8 cellular contexts compared by ENCODE assay signal in genomic region chr1:119968068-119968492, GRCh38.
DNase-seq lines count a peak whose midpoint lies in the region; ATAC-seq and TF ChIP-seq lines count a peak whose summit lies in the region.

No MANE protein-coding gene starts in this region.

- H3K4me3 ChIP-seq in right atrium auricular region (no peak overlapping the region), PC-9 (no peak overlapping the region), foreskin fibroblast (ENCODE audit: low read depth in 1 of 2, low read length in 2 of 2) (no peak overlapping the region), psoas muscle (no peak overlapping the region)

- intact Hi-C loops in Right ventricle myocardium inferior (cut with DNase I) (no loop called here), PC-9 (cut with micrococcal nuclease; ENCODE audit: unreplicated experiment) (loop anchor here (2.0 kb wide), 1 partner anchor 15 kb away; no protein-coding TSS in a partner anchor), psoas muscle (cut with DNase I) (no loop called here)

- H3K27ac ChIP-seq in right atrium auricular region = no peak overlapping the region
- peak overlapping the region; percentile 31; the same call in 1 of the 2 replicates for H3K27ac ChIP-seq in PC-9
- H3K27ac ChIP-seq in psoas muscle = no peak overlapping the region

- peaks cover 76% of the 10 kb centered on the region for H3K36me3 Mint-ChIP-seq in activated T-cell treated with anti-CD3 and anti-CD28 coated beads, Interleukin-2, amount 50 U/mL, for 24 hours (ENCODE audit: low read depth)

- peaks cover 13% of the 10 kb centered on the region; the same call in 1 of the 2 replicates for H3F3A ChIP-seq in PC-9 (ENCODE audit: insufficient read depth, low read depth)

- H3K9me3 Mint-ChIP-seq in activated T-cell treated with anti-CD3 and anti-CD28 coated beads, Interleukin-2, amount 50 U/mL, for 24 hours = no peaks in the 10 kb centered on the region

- TF ChIP-seq CTCF in right atrium auricular region (IDR thresholded peaks at IDR 0.05) (peak in 1 of 2 donors; percentile 71), PC-9 (conservative IDR thresholded peaks at IDR 0.05) (peak; percentile 95), foreskin fibroblast (IDR thresholded peaks at IDR 0.05; ENCODE audit: low read depth, low read length) (peak; percentile 68), psoas muscle (IDR thresholded peaks at IDR 0.05) (peak; percentile 77)

- no peak overlapping the region for H3K4me3 Mint-ChIP-seq in activated T-cell treated with anti-CD3 and anti-CD28 coated beads, Interleukin-2, amount 50 U/mL, for 24 hours

- CTCF ChIA-PET in PC-9 (lab: Charles Lee) = interaction anchor here (0.6 kb wide), 1 partner anchor 12 kb away, joined by 3 read pairs; no protein-coding TSS in a partner anchor

- H3K4me2 ChIP-seq in PC-9 = no peak overlapping the region

- no peaks in the 10 kb centered on the region for H3K79me2 ChIP-seq in PC-9 (ENCODE audit: low read depth)

- H3K9me3 ChIP-seq in right atrium auricular region = no peaks in the 10 kb centered on the region
- H3K9me3 ChIP-seq in PC-9 (ENCODE audit: insufficient read depth, low read depth) = no peaks in the 10 kb centered on the region
- H3K9me3 ChIP-seq in psoas muscle = no peaks in the 10 kb centered on the region

- no peak for ATAC-seq in Right ventricle myocardium inferior
- ATAC-seq in HG02981 (IDR thresholded peaks at IDR 0.05; ENCODE audit: unreplicated experiment) = peak; percentile 85
- peak; percentile 92 to 98 (median 95) for ATAC-seq in psoas muscle
- no peak for ATAC-seq in HG03135 (IDR thresholded peaks at IDR 0.05; ENCODE audit: unreplicated experiment)

- 91 to 98% (median 96%) methylated on average over 1 of the region's 1 CpG for WGBS in psoas muscle, 3 donors

- H3K27ac Mint-ChIP-seq in activated T-cell treated with anti-CD3 and anti-CD28 coated beads, Interleukin-2, amount 50 U/mL, for 24 hours = peak overlapping the region; percentile 15

- peak; percentile 52 for DNase-seq in Right ventricle myocardium inferior (ENCODE audit: missing footprints)
- DNase-seq in right atrium auricular region (ENCODE audit: low spot score) = no peak
- peak; percentile 59 to 61 for DNase-seq in PC-9
- peak; percentile 85 for DNase-seq in activated T-cell treated with anti-CD3 and anti-CD28 coated beads, Interleukin-2, amount 50 U/mL, for 24 hours
- DNase-seq in foreskin fibroblast = peak in 1 of 2 donors; percentile 68
- DNase-seq in psoas muscle = peak; percentile 57 to 81

- H3K4me1 ChIP-seq in right atrium auricular region (peaks cover 0 to 26% of the 10 kb centered on the region in 2 donors), PC-9 (replicated peaks; ENCODE audit: insufficient read depth) (peaks cover 14% of the 10 kb centered on the region), psoas muscle (no peaks in the 10 kb centered on the region)

- no peak overlapping the region for H2AFZ ChIP-seq in PC-9

- peaks cover 3% of the 10 kb centered on the region; the same call in 1 of the 2 replicates for H4K20me1 ChIP-seq in PC-9 (ENCODE audit: insufficient read depth)

- POLR2A ChIA-PET in PC-9 (lab: Charles Lee; ENCODE audit: unreplicated experiment) = no interaction called here

- no TSS peak for BruUV-seq in PC-9 (replicated peaks; lab: Mats Ljungman, UMichigan)

- H3K27me3 ChIP-seq in right atrium auricular region (no peaks in the 10 kb centered on the region), PC-9 (ENCODE audit: insufficient read depth, low read depth) (no peaks in the 10 kb centered on the region), psoas muscle (ENCODE audit: insufficient read depth in 3 of 3, low read length in 2 of 3) (no peaks in the 10 kb centered on the region)

- peaks cover 6% of the 10 kb centered on the region for H3K4me1 Mint-ChIP-seq in activated T-cell treated with anti-CD3 and anti-CD28 coated beads, Interleukin-2, amount 50 U/mL, for 24 hours (ENCODE audit: low read depth)

- H3K9me2 ChIP-seq in PC-9 (ENCODE audit: insufficient read depth) = no peaks in the 10 kb centered on the region

- H3K27me3 Mint-ChIP-seq in activated T-cell treated with anti-CD3 and anti-CD28 coated beads, Interleukin-2, amount 50 U/mL, for 24 hours = no peaks in the 10 kb centered on the region

- H3K36me3 ChIP-seq in right atrium auricular region (peaks cover 42% of the 10 kb centered on the region), PC-9 (ENCODE audit: low read depth) (peaks cover 48% of the 10 kb centered on the region), psoas muscle (ENCODE audit: insufficient read depth in 1 of 2, low read depth in 1 of 2) (peaks cover 6 to 68% of the 10 kb centered on the region in 2 donors)

Comparison
In these comparisons a context has a peak if more than half of its experiments do, and no peak if none do; other contexts are left out.
1. ATAC-seq: peak in HG02981 (single experiment) and psoas muscle (4 of 4); none in Right ventricle myocardium inferior (single experiment) and HG03135 (single experiment).